ENCODE assay signal across 8 cellular contexts in genomic region chr7:143380264-143380645, GRCh38. TPM values are rescaled to one million over a fixed set of nuclear protein-coding genes. Genes with fewer than 3 reads are reported as not detected.
DNase-seq lines count a peak whose midpoint lies in the region; TF ChIP-seq lines count a peak whose summit lies in the region.

No MANE protein-coding gene starts in this region.

- H3K36me3 ChIP-seq in testis (ENCODE audit: low read depth, missing control alignments) = no peaks in the 10 kb centered on the region

- H3K4me1 Mint-ChIP-seq in activated naive CD4-positive, alpha-beta T cell treated with anti-CD3 and anti-CD28 coated beads, Interleukin-2, amount 50 U/mL, for 24 hours = peaks cover 44% of the 10 kb centered on the region
- H3K4me1 Mint-ChIP-seq in glutamatergic neuron (ENCODE audit: low read depth, unreplicated experiment) (peaks cover 18% of the 10 kb centered on the region), osteocyte (ENCODE audit: unreplicated experiment) (peaks cover 23% of the 10 kb centered on the region)

- H3K27me3 Mint-ChIP-seq in activated naive CD4-positive, alpha-beta T cell treated with anti-CD3 and anti-CD28 coated beads, Interleukin-2, amount 50 U/mL, for 24 hours = no peaks in the 10 kb centered on the region
- H3K27me3 Mint-ChIP-seq in glutamatergic neuron (ENCODE audit: unreplicated experiment) = peaks cover 4% of the 10 kb centered on the region
- no peaks in the 10 kb centered on the region for H3K27me3 Mint-ChIP-seq in osteocyte (ENCODE audit: unreplicated experiment)

- TF ChIP-seq POLR2A in testis (IDR thresholded peaks at IDR 0.05) = no peak

- peak overlapping the region; percentile 91 for H3K4me3 Mint-ChIP-seq in activated naive CD4-positive, alpha-beta T cell treated with anti-CD3 and anti-CD28 coated beads, Interleukin-2, amount 50 U/mL, for 24 hours
- H3K4me3 Mint-ChIP-seq in glutamatergic neuron (ENCODE audit: unreplicated experiment) (peak overlapping the region; percentile 88), osteocyte (ENCODE audit: unreplicated experiment) (peak overlapping the region; percentile 77)

- H3K4me1 ChIP-seq in testis = peaks cover 43% of the 10 kb centered on the region

- H3K27ac Mint-ChIP-seq in activated naive CD4-positive, alpha-beta T cell treated with anti-CD3 and anti-CD28 coated beads, Interleukin-2, amount 50 U/mL, for 24 hours = peak overlapping the region; percentile 95
- H3K27ac Mint-ChIP-seq in glutamatergic neuron (ENCODE audit: unreplicated experiment) (peak overlapping the region; percentile 75), osteocyte (ENCODE audit: unreplicated experiment) (peak overlapping the region; percentile 82)

- no peaks in the 10 kb centered on the region for H3K9me3 Mint-ChIP-seq in activated naive CD4-positive, alpha-beta T cell treated with anti-CD3 and anti-CD28 coated beads, Interleukin-2, amount 50 U/mL, for 24 hours
- H3K9me3 Mint-ChIP-seq in glutamatergic neuron (ENCODE audit: unreplicated experiment) (peaks cover 10% of the 10 kb centered on the region), osteocyte (ENCODE audit: unreplicated experiment) (no peaks in the 10 kb centered on the region)

- H3K9me3 ChIP-seq in testis = no peaks in the 10 kb centered on the region

- peak; percentile 88 for DNase-seq in GDM1 (lab: John Stamatoyannopoulos, UW)
- peak; percentile 83 for DNase-seq in H4 (ENCODE audit: low spot score)
- peak; percentile 87 for DNase-seq in LHCN-M2 (ENCODE audit: low read depth)
- peak; percentile 86 for DNase-seq in SK-N-DZ (ENCODE audit: low spot score)
- DNase-seq in glutamatergic neuron = peak; percentile 92
- DNase-seq in osteocyte (ENCODE audit: extremely low spot score, unreplicated experiment) = peak; percentile 95
- peak; percentile 93 for DNase-seq in testis

- peak; percentile 96 for TF ChIP-seq CTCF in glutamatergic neuron (IDR thresholded peaks at IDR 0.05; ENCODE audit: partially characterized antibody, unreplicated experiment)
- TF ChIP-seq CTCF in osteocyte (IDR thresholded peaks at IDR 0.05) = peak; percentile 89
- peak; percentile 74 to 93 (median 87) for TF ChIP-seq CTCF in testis (IDR thresholded peaks at IDR 0.05)

- intact Hi-C loops in testis (cut with DNase I; ENCODE audit: low total_unique reads) = no loop called here

- peak overlapping the region; percentile 90 to 99 for H3K27ac ChIP-seq in testis

- H3K4me3 ChIP-seq in testis = peak overlapping the region; percentile 93 to 98

- no peaks in the 10 kb centered on the region for H3K27me3 ChIP-seq in testis

- 0% methylated on average over 8 to 35 of the region's 35 CpGs for WGBS in testis, 2 donors

- no peaks in the 10 kb centered on the region for H3K36me3 Mint-ChIP-seq in activated naive CD4-positive, alpha-beta T cell treated with anti-CD3 and anti-CD28 coated beads, Interleukin-2, amount 50 U/mL, for 24 hours
- H3K36me3 Mint-ChIP-seq in glutamatergic neuron (ENCODE audit: unreplicated experiment) (no peaks in the 10 kb centered on the region), osteocyte (ENCODE audit: unreplicated experiment) (peaks cover 5% of the 10 kb centered on the region)

RNA-seq across cellular contexts. Expression of gene ZYX, which starts 0.9 kb away (rescaled TPM):
- total RNA-seq in H4 (2014; rRNA removed; shearing (Covaris generic)) = 31.2 and 43.3 TPM in 2 replicates
- total RNA-seq in LHCN-M2 (2014; rRNA removed) (137 and 142 TPM in 2 replicates), glutamatergic neuron (ENCODE audit: unreplicated experiment) (163 TPM), osteocyte (370 and 412 TPM in 2 replicates), testis (100 to 1,000 TPM; 164 to 222 TPM)
- 522 TPM for polyA plus RNA-seq in LHCN-M2 (2012)
- 10.1 and 11.9 TPM in 2 replicates for polyA plus RNA-seq in SK-N-DZ (2014; cell fraction: cytosol; rRNA removed)
- 12.2 and 19.2 TPM in 2 replicates for polyA plus RNA-seq in SK-N-DZ (2014; cell fraction: nucleus; rRNA removed)
- polyA plus RNA-seq in testis (ENCODE audit: insufficient read depth, low read depth, low replicate concordance) = 190 TPM

RNA-seq across cellular contexts. Expression of gene FAM131B, which starts 17.7 kb away (rescaled TPM):
- 2.0 and 3.1 TPM in 2 replicates for total RNA-seq in H4 (2014; rRNA removed; shearing (Covaris generic))
- total RNA-seq in LHCN-M2 (2014; rRNA removed) = 1.1 and 1.5 TPM in 2 replicates
- polyA plus RNA-seq in LHCN-M2 (2012) = 1.3 TPM
- polyA plus RNA-seq in SK-N-DZ (2014; cell fraction: cytosol; rRNA removed) = 12.0 and 14.0 TPM in 2 replicates
- 9.8 and 11.6 TPM in 2 replicates for polyA plus RNA-seq in SK-N-DZ (2014; cell fraction: nucleus; rRNA removed)
- 111 TPM for total RNA-seq in glutamatergic neuron (ENCODE audit: unreplicated experiment)
- 17.0 and 18.4 TPM in 2 replicates for total RNA-seq in osteocyte
- 1 to 10 TPM; 1.2 TPM for total RNA-seq in testis
- polyA plus RNA-seq in testis (ENCODE audit: insufficient read depth, low read depth, low replicate concordance) = 1.2 TPM

RNA-seq across cellular contexts. Expression of gene EPHA1, which starts 28.4 kb away (rescaled TPM):
- not detected in 2 replicates for total RNA-seq in H4 (2014; rRNA removed; shearing (Covaris generic))
- total RNA-seq in LHCN-M2 (2014; rRNA removed) (not detected in 2 replicates), glutamatergic neuron (ENCODE audit: unreplicated experiment) (4.7 TPM), osteocyte (not detected in 2 replicates), testis (1 to 10 TPM; 5.9 to 8.5 TPM)
- polyA plus RNA-seq in LHCN-M2 (2012) = 1.00 TPM
- polyA plus RNA-seq in SK-N-DZ (2014; cell fraction: cytosol; rRNA removed) = not detected in 2 replicates
- polyA plus RNA-seq in SK-N-DZ (2014; cell fraction: nucleus; rRNA removed) = not detected in 2 replicates
- polyA plus RNA-seq in testis (ENCODE audit: insufficient read depth, low read depth, low replicate concordance) = 9.8 TPM

Comparison
In these comparisons a context has a peak if more than half of its experiments do, and no peak if none do; other contexts are left out.
1. Peak in every context shown above with its lines: DNase-seq, H3K4me3 ChIP-seq and H3K27ac ChIP-seq.